8 cellular contexts compared by ENCODE assay signal in the genomic region with DNA sequence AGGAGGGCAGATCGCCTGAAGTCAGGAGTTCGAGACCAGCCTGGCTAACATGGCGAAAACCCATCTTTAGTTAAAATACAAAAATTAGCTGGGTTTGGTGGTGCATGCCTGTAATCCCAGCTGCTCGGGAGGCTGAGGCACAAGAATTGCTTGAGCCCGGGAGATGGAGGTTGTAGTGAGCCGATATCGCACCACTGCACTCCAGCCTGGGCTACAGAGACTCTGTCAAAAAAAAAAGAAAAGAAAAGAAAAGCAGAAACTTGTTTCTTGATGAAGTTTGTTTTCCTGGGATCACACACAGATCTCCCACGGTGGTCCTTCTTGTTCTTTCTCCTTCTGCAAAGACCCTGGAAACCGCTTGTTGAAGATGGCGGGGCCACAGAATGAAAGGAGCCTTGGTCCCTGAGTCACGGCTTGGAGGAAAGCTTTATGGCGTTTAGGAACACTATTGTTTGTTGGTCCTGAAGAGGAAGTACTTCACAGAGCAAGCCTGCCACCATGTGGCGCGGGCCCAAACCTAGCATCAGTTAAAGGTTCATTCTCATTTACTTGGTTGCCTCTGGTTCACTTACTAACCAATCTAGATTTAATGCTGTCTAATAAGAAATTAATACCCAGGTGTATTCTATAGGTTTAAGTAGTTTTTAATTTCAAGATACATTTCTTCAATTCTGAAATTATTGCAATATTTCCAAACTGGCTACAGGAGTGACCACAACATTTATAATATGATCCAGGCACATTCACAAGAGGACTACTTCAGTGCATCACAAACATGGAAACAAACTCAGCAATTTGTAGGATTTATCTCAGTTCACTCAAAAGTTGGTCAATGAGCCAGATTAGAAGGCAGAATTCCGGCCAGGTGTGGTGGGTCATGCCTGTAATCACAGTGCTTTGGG. TPM values are rescaled to one million over a fixed set of nuclear protein-coding genes. Genes with fewer than 3 reads are reported as not detected.
A peak's percentile ranks its signal among the peaks of the same experiment; 100 is the strongest.
DNase-seq lines count a peak whose midpoint lies in the region; ATAC-seq, FAIRE-seq and TF ChIP-seq lines count a peak whose summit lies in the region.

No MANE protein-coding gene starts in this region.

- intact Hi-C loops in kidney (cut with DNase I) = loop anchor here (5.0 kb wide), 1 partner anchor 310 kb away; no protein-coding TSS in a partner anchor

- POLR2A ChIA-PET in WTC11 (lab: Charles Lee) = interaction anchor here (0.7 kb wide), 1 partner anchor 21 kb away, joined by 3 read pairs; a partner anchor contains a TSS

- no peaks in the 10 kb centered on the region for H3K9me3 Mint-ChIP-seq in WTC11

- H3K4me3 Mint-ChIP-seq in WTC11 = no peak overlapping the region; the same call in 1 of the 2 replicates

- H3K4me3 ChIP-seq in bronchial epithelial cell (ENCODE audit: low read depth, low read length) = peak overlapping the region; percentile 2
- H3K4me3 ChIP-seq in kidney (ENCODE audit: low read length in 2 of 2) = peak overlapping the region; percentile 18 to 52

- TF ChIP-seq CTCF in AG09319 (IDR thresholded peaks at IDR 0.05; ENCODE audit: low read depth, low read length) (peak; percentile 86), WTC11 (IDR thresholded peaks at IDR 0.05) (0 out of 2 replicates have a peak, but pooled peaks have one; percentile 19), bronchial epithelial cell (IDR thresholded peaks at IDR 0.05; ENCODE audit: insufficient read depth, low read length, severe bottlenecking) (peak; percentile 83), kidney (IDR thresholded peaks at IDR 0.05; ENCODE audit: borderline replicate concordance, extremely low read depth, insufficient read depth) (peak; percentile 90)

- H3K4me1 Mint-ChIP-seq in WTC11 = peaks cover 8% of the 10 kb centered on the region; the same call in 1 of the 2 replicates

- FAIRE-seq in bronchial epithelial cell (lab: Jason Lieb, UNC) = no peak
- FAIRE-seq in kidney (lab: Jason Lieb, UNC) = peak; percentile 97

- H3K9ac ChIP-seq in kidney (ENCODE audit: low read length in 2 of 2) = no peak overlapping the region

- no peak overlapping the region for H3K27ac ChIP-seq in kidney (ENCODE audit: low read depth in 2 of 2, low read length in 2 of 2)

- H3K36me3 Mint-ChIP-seq in WTC11 = no peaks in the 10 kb centered on the region

- H3K36me3 ChIP-seq in bronchial epithelial cell (ENCODE audit: control insufficient read depth, insufficient read depth, low read length) = no peaks in the 10 kb centered on the region
- no peaks in the 10 kb centered on the region for H3K36me3 ChIP-seq in kidney (ENCODE audit: control insufficient read depth in 1 of 2, insufficient read depth in 2 of 2, low read length in 2 of 2)

- H3K27ac Mint-ChIP-seq in WTC11 = no peak overlapping the region

- H3K27me3 Mint-ChIP-seq in WTC11 (ENCODE audit: low read depth) = no peaks in the 10 kb centered on the region

- CTCF ChIA-PET in WTC11 (lab: Charles Lee) = interaction anchor here (0.5 to 3.0 kb wide), 22 partner anchors 9 to 359 kb away, joined by 3 to 11 read pairs (median 4); a partner anchor contains a TSS

- no peaks in the 10 kb centered on the region for H3K9me3 ChIP-seq in kidney (ENCODE audit: control insufficient read depth in 1 of 2, low read length in 2 of 2)

- peaks cover 0 to 3% of the 10 kb centered on the region in 2 donors for H3K4me1 ChIP-seq in kidney (ENCODE audit: control insufficient read depth in 1 of 2, insufficient read depth in 1 of 2, low read depth in 1 of 2, low read length in 2 of 2)

- H3K27me3 ChIP-seq in bronchial epithelial cell (ENCODE audit: control insufficient read depth, insufficient read depth, low read length) = no peaks in the 10 kb centered on the region

- DNase-seq in AG09319 (ENCODE audit: extremely low read depth, low read depth) (peak; percentile 73), NCI-H345 (lab: John Stamatoyannopoulos, UW) (peak; percentile 50), WTC11 (ENCODE audit: low spot score) (peak; percentile 82), bronchial epithelial cell (ENCODE audit: low read depth) (peak; percentile 75), kidney (peak; percentile 92)
- DNase-seq in stimulated activated CD4-positive, alpha-beta T cell treated with anti-CD3 and anti-CD28 coated beads, Interleukin-12 subunit alpha, Interleukin-12 subunit beta, amount 100 ng/mL, for 48 hours (ENCODE audit: low read depth in 2 of 3, low spot score in 1 of 3) = peak; percentile 62 to 71 (median 67)

- ATAC-seq in GM19025 (IDR thresholded peaks at IDR 0.05; ENCODE audit: low read depth, unreplicated experiment) = peak; percentile 92
- peak; percentile 93 for ATAC-seq in HG03342 (IDR thresholded peaks at IDR 0.05; ENCODE audit: unreplicated experiment)
- ATAC-seq in WTC11 = peak; percentile 99

TF ChIP-seq in WTC11, 78 proteins besides CTCF, POLR2A, EP300 and RAD21:
- no peak for TF ChIP-seq ZNF396 (CRISPR knock-in tag; IDR thresholded peaks at IDR 0.05; ENCODE audit: borderline replicate concordance)
- no peak for TF ChIP-seq TP53 (CRISPR knock-in tag; IDR thresholded peaks at IDR 0.05)
- TF ChIP-seq MXD4 (CRISPR knock-in tag; IDR thresholded peaks at IDR 0.05; ENCODE audit: borderline replicate concordance) = no peak
- no peak for TF ChIP-seq ETV6 (CRISPR knock-in tag; IDR thresholded peaks at IDR 0.05)
- TF ChIP-seq ZNF138 (CRISPR knock-in tag; conservative IDR thresholded peaks at IDR 0.05) = no peak
- TF ChIP-seq GABPB1 (CRISPR knock-in tag; IDR thresholded peaks at IDR 0.05) = no peak
- no peak for TF ChIP-seq PRRX2 (CRISPR knock-in tag; IDR thresholded peaks at IDR 0.05)
- TF ChIP-seq SMAD3 (CRISPR knock-in tag; IDR thresholded peaks at IDR 0.05; ENCODE audit: borderline replicate concordance) = no peak
- TF ChIP-seq ZNF232 (CRISPR knock-in tag; IDR thresholded peaks at IDR 0.05) = no peak
- no peak for TF ChIP-seq CREB1 (CRISPR knock-in tag; IDR thresholded peaks at IDR 0.05)

RNA-seq across cellular contexts. Expression of a gene that starts 21.3 kb away (rescaled TPM):
- 0.35 to 0.53 TPM (median 0.41 TPM) in 3 replicates for total RNA-seq in WTC11 (2021)
- under 0.01 TPM in 1 of 2 replicates, not detected in the other for total RNA-seq in bronchial epithelial cell
- total RNA-seq in kidney = 1.6 TPM
- 0.19 TPM for polyA plus RNA-seq in kidney (ENCODE audit: insufficient read depth, low read depth, low replicate concordance)

RNA-seq across cellular contexts. Expression of a gene that starts 21.6 kb away (rescaled TPM):
- 28.3 to 31.8 TPM (median 31.3 TPM) in 3 replicates for total RNA-seq in WTC11 (2021)
- 10.4 and 21.3 TPM in 2 replicates for total RNA-seq in bronchial epithelial cell
- 18.9 TPM for total RNA-seq in kidney
- polyA plus RNA-seq in kidney (ENCODE audit: insufficient read depth, low read depth, low replicate concordance) = 14.8 TPM

Comparison
In these comparisons a context has a peak if more than half of its experiments do, and no peak if none do; other contexts are left out.
1. CTCF ChIP-seq: peak in every context shown above with its lines; median percentile 90 in kidney; 86 in AG09319; 83 in bronchial epithelial cell; 19 in WTC11.